8 cellular contexts compared by ENCODE assay signal in the genomic region with DNA sequence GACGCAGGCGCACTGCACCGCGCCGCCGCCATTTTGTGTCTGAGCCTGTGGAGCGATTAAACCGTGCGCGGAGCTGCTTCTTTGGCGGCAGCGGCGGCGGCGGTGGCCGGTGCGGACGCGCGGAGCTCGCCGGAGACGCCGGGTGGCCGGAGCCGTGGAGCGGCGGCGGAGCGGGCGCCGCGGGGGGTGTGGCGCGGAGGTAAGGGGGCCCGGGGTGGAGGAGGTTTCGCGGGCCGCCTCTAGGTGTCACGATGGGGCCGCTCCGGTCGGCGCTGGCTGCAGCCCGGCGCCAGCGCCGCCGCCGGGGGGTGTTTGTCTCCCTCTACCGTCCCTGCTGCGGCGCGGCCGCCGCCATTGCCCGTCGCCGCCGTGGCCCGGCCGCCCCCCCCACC. TPM values are rescaled to one million over a fixed set of nuclear protein-coding genes. Genes with fewer than 3 reads are reported as not detected.
DNase-seq lines count a peak whose midpoint lies in the region; ATAC-seq and TF ChIP-seq lines count a peak whose summit lies in the region.

CTCF (plus strand) TSS at position 1 of the 392 bp plus-strand sequence. CDS start 48,307 bp downstream, outside the sequence.

- in situ Hi-C loops in KBM-7 (cut with MboI; ENCODE audit: low pct_unique_long_range_greater_than_20kb, low sequenced_read_pairs), result no loop called here

- TF ChIP-seq POLR2A in vagina (IDR thresholded peaks at IDR 0.05), result no peak

- peak; percentile 63 to 66 for TF ChIP-seq CTCF in right atrium auricular region (IDR thresholded peaks at IDR 0.05)
- peak in 2 of 3 experiments; percentile 15 to 21 for TF ChIP-seq CTCF in vagina (IDR thresholded peaks at IDR 0.05)

- H3K9me3 ChIP-seq in right atrium auricular region (no peaks in the 10 kb centered on the region), vagina (no peaks in the 10 kb centered on the region)

- H3K4me1 ChIP-seq in right atrium auricular region (peaks cover 0 to 24% of the 10 kb centered on the region in 2 donors), vagina (peaks cover 45% of the 10 kb centered on the region)

- H3K27me3 ChIP-seq in right atrium auricular region (no peaks in the 10 kb centered on the region), vagina (no peaks in the 10 kb centered on the region)

- intact Hi-C loops in vagina (cut with DNase I), result loop anchor here (2.0 kb wide), 1 partner anchor 104 kb away; the partner anchor contains the start of genes C16orf86 and ENKD1

- peak; percentile 58 for DNase-seq in GDM1 (lab: John Stamatoyannopoulos, UW)
- DNase-seq in KBM-7, result peak; percentile 69
- peak; percentile 72 for DNase-seq in SK-N-DZ (ENCODE audit: low spot score)
- DNase-seq in amniotic epithelial cell (ENCODE audit: low read depth), result peak; percentile 74
- DNase-seq in right atrium auricular region (ENCODE audit: low spot score), result peak; percentile 78
- DNase-seq in pulmonary artery endothelial cell (ENCODE audit: low read depth, low spot score), result no peak
- DNase-seq in vagina (ENCODE audit: extremely low spot score in 2 of 2), result no peak

- ATAC-seq in GM21717 (IDR thresholded peaks at IDR 0.05; ENCODE audit: unreplicated experiment), result peak; percentile 38

- peak within 1 kb of the TSS; percentile 68 to 94 for H3K4me3 ChIP-seq in right atrium auricular region
- H3K4me3 ChIP-seq in vagina, result peak within 1 kb of the TSS; percentile 90 to 92

- no peaks in the 10 kb centered on the region for H3K36me3 ChIP-seq in right atrium auricular region
- no peaks in the 10 kb centered on the region for H3K36me3 ChIP-seq in vagina

- H3K27ac ChIP-seq in right atrium auricular region, result peak within 1 kb of the TSS; percentile 99 to 100
- H3K27ac ChIP-seq in vagina, result peak within 1 kb of the TSS; percentile 98

RNA-seq across cellular contexts. Expression of gene CTCF, which starts in this region (rescaled TPM):
- polyA plus RNA-seq in SK-N-DZ (2014; cell fraction: cytosol; rRNA removed), result 39.9 and 43.7 TPM in 2 replicates
- polyA plus RNA-seq in SK-N-DZ (2014; cell fraction: nucleus; rRNA removed), result 26.0 and 33.8 TPM in 2 replicates
- total RNA-seq in right atrium auricular region (10 to 100 TPM; 24.5 to 31.6 TPM), pulmonary artery endothelial cell (25.1 and 35.3 TPM in 2 replicates), vagina (43.2 TPM)

Comparison
In these comparisons a context has a peak if more than half of its experiments do, and no peak if none do; other contexts are left out.
1. DNase-seq: peak in GDM1 (single experiment), KBM-7 (single experiment), SK-N-DZ (single experiment), amniotic epithelial cell (single experiment) and right atrium auricular region (single experiment); none in pulmonary artery endothelial cell (single experiment) and vagina (0 of 2).